In genomic region chr3:53818221-53819162, GRCh38 we compare ENCODE assay signal across 16 cellular contexts. TPM values are rescaled to one million over a fixed set of nuclear protein-coding genes. Genes with fewer than 3 reads are reported as not detected.
A peak's percentile ranks its signal among the peaks of the same experiment; 100 is the strongest.
DNase-seq lines count a peak whose midpoint lies in the region; ATAC-seq and TF ChIP-seq lines count a peak whose summit lies in the region.
"Had no signal": no experiment of that assay in that cellular context is flagged by ENCODE, and none has a peak within 500 bp of the region (broad histone marks: within the 10 kb centered on the region; RNA-seq: fewer than 3 reads in every experiment).

No MANE protein-coding gene starts in this region.

- H2BK15ac ChIP-seq in neuronal stem cell (ENCODE audit: low read length): no peak overlapping the region

- peaks cover 10% of the 10 kb centered on the region for H3K27me3 Mint-ChIP-seq in endothelial cell (ENCODE audit: unreplicated experiment)

- H3K36me3 ChIP-seq in cardiac muscle cell (peaks cover 21% of the 10 kb centered on the region), neuronal stem cell (replicated peaks in 1 of 2; ENCODE audit: control insufficient read depth in 2 of 2, insufficient read depth in 2 of 2, low read length in 2 of 2) (peaks cover 7 to 33% of the 10 kb centered on the region in 2 donors), upper lobe of right lung (peaks cover 21% of the 10 kb centered on the region)

- no peak overlapping the region for H3K4me3 ChIP-seq in cardiac muscle cell
- no peak overlapping the region for H3K4me3 ChIP-seq in neuronal stem cell (ENCODE audit: low read length in 2 of 2)
- no peak overlapping the region for H3K4me3 ChIP-seq in upper lobe of right lung
- H3K4me3 ChIP-seq: A549, GM12878 had no signal

- no peaks in the 10 kb centered on the region for H3K79me1 ChIP-seq in neuronal stem cell (ENCODE audit: low read depth, low read length)

- H3K4me1 Mint-ChIP-seq in endothelial cell (ENCODE audit: unreplicated experiment): peaks cover 6% of the 10 kb centered on the region
- H3K4me1 Mint-ChIP-seq: CD14-positive monocyte, H9 had no signal

- H3K27me3 ChIP-seq in cardiac muscle cell (no peaks in the 10 kb centered on the region), neuronal stem cell (ENCODE audit: control insufficient read depth in 3 of 3, insufficient read depth in 3 of 3, low read depth in 1 of 3, low read length in 3 of 3) (no peaks in the 10 kb centered on the region), upper lobe of right lung (no peaks in the 10 kb centered on the region)

- no peak overlapping the region for H3K4me2 ChIP-seq in neuronal stem cell (ENCODE audit: insufficient read depth, low read length, poor library complexity, severe bottlenecking)
- H3K4me2 ChIP-seq: A549 had no signal

- no peak overlapping the region for H4K91ac ChIP-seq in neuronal stem cell (ENCODE audit: low read depth, low read length, poor library complexity)

- H2BK5ac ChIP-seq in neuronal stem cell (ENCODE audit: low read length): no peak overlapping the region

- H3K27ac Mint-ChIP-seq in endothelial cell (ENCODE audit: unreplicated experiment): no peak overlapping the region

- H3K4ac ChIP-seq in neuronal stem cell (ENCODE audit: low read length): no peak overlapping the region

- no CpG with 5 or more reads among the region's 14 CpGs for WGBS in neuronal stem cell (ENCODE audit: extremely low coverage in 2 of 2, insufficient read length in 2 of 2, insufficient replicate concordance in 1 of 2), 2 donors

- no peak overlapping the region for H3K9ac ChIP-seq in neuronal stem cell (ENCODE audit: low read depth, low read length, poor library complexity)

- no peak for TF ChIP-seq CTCF in cardiac muscle cell (IDR thresholded peaks at IDR 0.05; ENCODE audit: low read depth, low read length)
- no peak for TF ChIP-seq CTCF in endothelial cell (IDR thresholded peaks at IDR 0.05; ENCODE audit: unreplicated experiment)
- no peak for TF ChIP-seq CTCF in upper lobe of right lung (IDR thresholded peaks at IDR 0.05)

- intact Hi-C loops in left cardiac atrium (cut with DNase I): no loop called here
- intact Hi-C loops in upper lobe of right lung (cut with DNase I): no loop called here

- H3K4me1 ChIP-seq in cardiac muscle cell (ENCODE audit: low read depth): no peaks in the 10 kb centered on the region
- no peaks in the 10 kb centered on the region for H3K4me1 ChIP-seq in neuronal stem cell (ENCODE audit: control insufficient read depth in 2 of 2, insufficient read depth in 1 of 2, low read depth in 1 of 2, low read length in 2 of 2)
- H3K4me1 ChIP-seq in upper lobe of right lung: no peaks in the 10 kb centered on the region
- H3K4me1 ChIP-seq: A549, Caco-2 had no signal

- no peak overlapping the region for H3K23ac ChIP-seq in neuronal stem cell (ENCODE audit: low read depth, low read length, poor library complexity)

- H2BK12ac ChIP-seq in neuronal stem cell (ENCODE audit: low read length): no peak overlapping the region

- no peak for ATAC-seq in left cardiac atrium
- no peak for ATAC-seq in upper lobe of right lung
- ATAC-seq in GM21528 (IDR thresholded peaks at IDR 0.05; ENCODE audit: low FRiP score, unreplicated experiment): no peak
- ATAC-seq: A549, GM12878 had no signal

- peaks cover 21% of the 10 kb centered on the region for H3K36me3 Mint-ChIP-seq in endothelial cell (ENCODE audit: low read depth, unreplicated experiment)
- H3K36me3 Mint-ChIP-seq: CD14-positive monocyte had no signal

- H3K18ac ChIP-seq in neuronal stem cell (ENCODE audit: low read length): no peak overlapping the region

- no peak overlapping the region for H2AFZ ChIP-seq in neuronal stem cell (ENCODE audit: low read length)

- H3K4me3 Mint-ChIP-seq in endothelial cell (ENCODE audit: unreplicated experiment): peak overlapping the region; percentile 34
- H3K4me3 Mint-ChIP-seq: CD14-positive monocyte, H9 had no signal

- H3K14ac ChIP-seq in neuronal stem cell (ENCODE audit: low read length): peak overlapping the region; percentile 5

- H2AK5ac ChIP-seq in neuronal stem cell (ENCODE audit: low read depth, low read length): no peak overlapping the region

- no peak for DNase-seq in cardiac muscle cell (ENCODE audit: low read depth in 1 of 2, low spot score in 1 of 2)
- no peak for DNase-seq in left cardiac atrium
- DNase-seq in endothelial cell (ENCODE audit: low spot score): no peak
- DNase-seq in neuronal stem cell (ENCODE audit: low spot score): no peak
- DNase-seq in upper lobe of right lung: peak; percentile 40
- no peak for DNase-seq in NCI-H2171 treated with DMSO at 0.1 percent for 48 hours (lab: John Stamatoyannopoulos, UW)
- no peak for DNase-seq in stimulated activated naive CD4-positive, alpha-beta T cell treated with Interleukin-2 at 50 U/mL for 16 hours (lab: John Stamatoyannopoulos, UW)
- DNase-seq: Caco-2, DMS53, H9, NCI-H187 treated with DMSO at 0.1 percent for 48 hours had no signal

- H3K27ac ChIP-seq in cardiac muscle cell (peak overlapping the region; percentile 1), neuronal stem cell (replicated peaks; ENCODE audit: low read length) (no peak overlapping the region), upper lobe of right lung (no peak overlapping the region)
- H3K27ac ChIP-seq: A549 had no signal

- no peaks in the 10 kb centered on the region for H3K9me3 ChIP-seq in cardiac muscle cell (ENCODE audit: low read depth)
- no peaks in the 10 kb centered on the region for H3K9me3 ChIP-seq in neuronal stem cell (replicated peaks in 1 of 2; ENCODE audit: control insufficient read depth in 2 of 2, insufficient read depth in 1 of 2, low read depth in 1 of 2, low read length in 2 of 2)
- H3K9me3 ChIP-seq in upper lobe of right lung: no peaks in the 10 kb centered on the region
- H3K9me3 ChIP-seq: A549, Caco-2 had no signal

- no peak overlapping the region for H4K8ac ChIP-seq in neuronal stem cell (ENCODE audit: low read depth, low read length)

- no peaks in the 10 kb centered on the region for H3K9me3 Mint-ChIP-seq in endothelial cell (ENCODE audit: unreplicated experiment)
- H3K9me3 Mint-ChIP-seq: H9 had no signal

- no peak overlapping the region for H2BK120ac ChIP-seq in neuronal stem cell (ENCODE audit: low read depth, low read length)

RNA-seq across cellular contexts. Expression of gene CHDH, which starts 27.7 kb away (rescaled TPM):
- total RNA-seq in cardiac muscle cell (11.5 and 36.1 TPM in 2 replicates), left cardiac atrium (1 to 10 TPM; 5.0 to 6.6 TPM), endothelial cell (ENCODE audit: unreplicated experiment) (1.0 TPM), upper lobe of right lung (10.9 TPM)
- polyA plus RNA-seq in cardiac muscle cell: 12.8 and 23.3 TPM in 2 replicates
- 2.0 TPM for polyA plus RNA-seq in neuronal stem cell (2013, experiment 1 of 2)
- polyA plus RNA-seq in neuronal stem cell (2013, experiment 2 of 2): 2.0 TPM
- polyA plus RNA-seq: CD14-positive monocyte had no signal

RNA-seq across cellular contexts. Expression of gene IL17RB, which starts 27.9 kb away (rescaled TPM):
- total RNA-seq in cardiac muscle cell (8.4 and 13.1 TPM in 2 replicates), left cardiac atrium (1 to 10 TPM; 1.6 to 2.6 TPM), endothelial cell (ENCODE audit: unreplicated experiment) (0.33 TPM), upper lobe of right lung (12.4 TPM)
- polyA plus RNA-seq in cardiac muscle cell: 11.5 and 15.9 TPM in 2 replicates
- 2.6 TPM for polyA plus RNA-seq in neuronal stem cell (2013, experiment 1 of 2)
- polyA plus RNA-seq in neuronal stem cell (2013, experiment 2 of 2): 2.3 TPM
- total RNA-seq: LHCN-M2 had no signal
